Comparison of ENCODE assay signal across 27 cellular contexts in the genomic region with DNA sequence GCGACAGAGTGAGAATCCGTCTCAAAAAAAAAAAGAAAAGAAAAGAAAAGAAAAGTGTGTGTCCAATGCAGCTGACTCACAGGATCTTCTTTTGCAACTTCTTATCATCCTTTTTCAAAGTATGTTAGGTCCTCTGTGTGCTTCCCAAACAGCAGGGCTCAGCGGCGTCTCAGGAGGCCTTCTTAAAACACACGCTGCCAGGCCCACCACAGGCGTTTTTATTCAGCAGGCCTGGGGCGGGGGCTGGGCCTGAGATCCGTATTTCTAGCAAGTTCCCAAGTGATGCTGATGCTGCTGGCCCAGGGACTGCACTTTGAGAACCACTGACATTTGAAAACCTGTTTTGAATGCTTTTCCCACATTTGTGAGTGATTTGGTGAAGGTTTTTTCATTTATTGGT.
"Had no signal": no experiment of that assay in that cellular context is flagged by ENCODE, and none has a peak within 500 bp of the region (broad histone marks: within the 10 kb centered on the region; RNA-seq: fewer than 3 reads in every experiment).

No MANE protein-coding gene starts in this region.

- H3K27me3 ChIP-seq: ovary, transverse colon had no signal

- H3K36me3 Mint-ChIP-seq: activated CD4-positive, alpha-beta memory T cell treated with anti-CD3 and anti-CD28 coated beads for 36 hours; activated naive CD8-positive, alpha-beta T cell treated with anti-CD3 and anti-CD28 coated beads, Interleukin-2, amount 10 ng/mL, durations not matched to agents 7 days and 5 days; naive B cell had no signal

- H3K4me1 ChIP-seq: prostate gland, transverse colon had no signal

- ATAC-seq: activated CD4-positive, CD25-positive, alpha-beta regulatory T cell treated with anti-CD3 and anti-CD28 coated beads, Interleukin-2, amount 50 U/mL, for 24 hours; effector memory CD8-positive, alpha-beta T cell; esophagus mucosa; left ventricle myocardium superior had no signal

- H3K9me3 ChIP-seq: neutrophil, ovary, prostate gland, transverse colon had no signal

- DNase-seq: activated CD4-positive, alpha-beta memory T cell treated with anti-CD3 and anti-CD28 coated beads for 36 hours; activated CD4-positive, alpha-beta T cell treated with anti-CD3 and anti-CD28 coated beads for 48 hours; activated CD8-positive, alpha-beta memory T cell treated with anti-CD3 and anti-CD28 coated beads, Interleukin-2, amount 50 U/mL, for 4 hours; activated effector memory CD4-positive, alpha-beta T cell treated with anti-CD3 and anti-CD28 coated beads, Interleukin-2, amount 50 U/mL, for 16 hours; activated naive CD4-positive, alpha-beta T cell treated with anti-CD3 and anti-CD28 coated beads for 36 hours; activated naive CD8-positive, alpha-beta T cell treated with anti-CD3 and anti-CD28 coated beads, Interleukin-2, amount 10 ng/mL, durations not matched to agents 7 days and 5 days; activated T-cell treated with anti-CD3 and anti-CD28 coated beads, Interleukin-2, amount 50 U/mL, for 1 hour; amygdala; cerebellar nuclear complex; cortex of kidney; effector memory CD8-positive, alpha-beta T cell; foreskin melanocyte; left ventricle myocardium superior; naive B cell; nephron progenitor cell; ovary; stimulated activated CD4-positive, alpha-beta T cell treated with anti-CD3 and anti-CD28 coated beads, Interleukin-2, amount 100 ng/mL, for 48 hours; stimulated activated naive CD4-positive, alpha-beta T cell treated with Interleukin-2 at 50 U/mL for 16 hours; SW 1271; T1000; transverse colon had no signal

- H3K4me3 Mint-ChIP-seq: activated CD4-positive, alpha-beta memory T cell treated with anti-CD3 and anti-CD28 coated beads for 36 hours; activated naive CD4-positive, alpha-beta T cell treated with anti-CD3 and anti-CD28 coated beads for 36 hours; activated naive CD8-positive, alpha-beta T cell treated with anti-CD3 and anti-CD28 coated beads, Interleukin-2, amount 10 ng/mL, durations not matched to agents 7 days and 5 days; activated T-helper 1 cell treated with anti-CD3 and anti-CD28 coated beads, Interleukin-12 subunit alpha, Interleukin-12 subunit beta, Interleukin-2, Interleukin-4 antibody, amounts not matched to agents 30 ng/mL and 10 ng/mL and 1 ng/mL, durations not matched to agents 14 hours and 24 hours and 36 hours; effector memory CD8-positive, alpha-beta T cell; naive B cell; nephron progenitor cell; T-helper 1 cell treated with Interleukin-12 subunit alpha and Interleukin-12 subunit beta and Interleukin-4 antibody, amounts not matched to agents 30 μg/mL and 1 μg/mL, for 36 hours had no signal

- H3K27ac Mint-ChIP-seq: activated CD4-positive, alpha-beta memory T cell treated with anti-CD3 and anti-CD28 coated beads for 36 hours; activated naive CD4-positive, alpha-beta T cell treated with anti-CD3 and anti-CD28 coated beads for 36 hours; activated naive CD8-positive, alpha-beta T cell treated with anti-CD3 and anti-CD28 coated beads, Interleukin-2, amount 10 ng/mL, durations not matched to agents 7 days and 5 days; activated T-helper 1 cell treated with anti-CD3 and anti-CD28 coated beads, Interleukin-12 subunit alpha, Interleukin-12 subunit beta, Interleukin-2, Interleukin-4 antibody, amounts not matched to agents 30 ng/mL and 10 ng/mL and 1 ng/mL, durations not matched to agents 14 hours and 24 hours and 36 hours; effector memory CD8-positive, alpha-beta T cell; nephron progenitor cell; T-helper 1 cell treated with Interleukin-12 subunit alpha and Interleukin-12 subunit beta and Interleukin-4 antibody, amounts not matched to agents 30 μg/mL and 1 μg/mL, for 36 hours had no signal

- H3K4me3 ChIP-seq: ovary, prostate gland, transverse colon had no signal

- H3K36me3 ChIP-seq: neutrophil, ovary, prostate gland had no signal
